ENCODE assay signal across 1 cellular context in the genomic region with DNA sequence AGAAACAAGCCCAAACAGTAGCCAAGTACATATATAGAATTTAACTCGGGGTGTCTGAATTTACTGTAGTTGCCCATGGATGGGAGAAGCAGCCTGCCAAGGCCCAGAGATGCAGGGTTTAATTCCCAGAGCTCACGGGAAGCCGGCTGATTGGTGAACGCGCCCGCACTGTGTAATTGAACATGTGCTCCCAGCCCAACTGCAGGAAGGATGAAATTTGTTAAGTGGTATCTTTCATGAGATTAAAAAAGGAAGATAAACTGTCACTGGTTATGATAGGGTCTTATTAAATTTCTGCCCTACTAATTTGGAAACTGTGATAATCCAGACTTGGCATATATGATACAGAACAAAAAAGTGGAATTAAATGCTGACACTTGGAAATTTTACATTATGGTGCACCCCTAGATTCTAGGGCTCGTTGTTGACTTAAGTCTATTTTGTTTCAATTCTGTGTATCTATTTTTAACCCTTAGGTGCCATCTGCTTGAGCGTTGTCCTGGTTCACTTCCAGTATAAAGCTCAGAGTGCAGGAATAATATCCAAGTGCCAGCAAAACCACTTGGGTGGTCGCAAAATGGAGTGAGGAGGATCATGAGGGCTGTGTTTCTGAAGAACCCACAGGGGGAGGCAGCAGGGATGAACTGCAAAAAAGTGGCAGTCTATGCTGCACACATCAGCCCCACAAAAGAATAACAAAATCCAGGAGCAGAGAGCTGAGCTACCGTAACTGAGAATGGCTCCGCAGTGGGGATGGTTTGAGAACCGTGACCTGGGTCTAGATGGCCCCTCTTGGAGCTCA.
TF ChIP-seq lines count a peak whose summit lies in the region.

No MANE protein-coding gene starts in this region.

TF ChIP-seq in SK-N-SH, 30 proteins besides CTCF, POLR2A, EP300 and RAD21 (continued from another document):
- TF ChIP-seq, protein P1, sequence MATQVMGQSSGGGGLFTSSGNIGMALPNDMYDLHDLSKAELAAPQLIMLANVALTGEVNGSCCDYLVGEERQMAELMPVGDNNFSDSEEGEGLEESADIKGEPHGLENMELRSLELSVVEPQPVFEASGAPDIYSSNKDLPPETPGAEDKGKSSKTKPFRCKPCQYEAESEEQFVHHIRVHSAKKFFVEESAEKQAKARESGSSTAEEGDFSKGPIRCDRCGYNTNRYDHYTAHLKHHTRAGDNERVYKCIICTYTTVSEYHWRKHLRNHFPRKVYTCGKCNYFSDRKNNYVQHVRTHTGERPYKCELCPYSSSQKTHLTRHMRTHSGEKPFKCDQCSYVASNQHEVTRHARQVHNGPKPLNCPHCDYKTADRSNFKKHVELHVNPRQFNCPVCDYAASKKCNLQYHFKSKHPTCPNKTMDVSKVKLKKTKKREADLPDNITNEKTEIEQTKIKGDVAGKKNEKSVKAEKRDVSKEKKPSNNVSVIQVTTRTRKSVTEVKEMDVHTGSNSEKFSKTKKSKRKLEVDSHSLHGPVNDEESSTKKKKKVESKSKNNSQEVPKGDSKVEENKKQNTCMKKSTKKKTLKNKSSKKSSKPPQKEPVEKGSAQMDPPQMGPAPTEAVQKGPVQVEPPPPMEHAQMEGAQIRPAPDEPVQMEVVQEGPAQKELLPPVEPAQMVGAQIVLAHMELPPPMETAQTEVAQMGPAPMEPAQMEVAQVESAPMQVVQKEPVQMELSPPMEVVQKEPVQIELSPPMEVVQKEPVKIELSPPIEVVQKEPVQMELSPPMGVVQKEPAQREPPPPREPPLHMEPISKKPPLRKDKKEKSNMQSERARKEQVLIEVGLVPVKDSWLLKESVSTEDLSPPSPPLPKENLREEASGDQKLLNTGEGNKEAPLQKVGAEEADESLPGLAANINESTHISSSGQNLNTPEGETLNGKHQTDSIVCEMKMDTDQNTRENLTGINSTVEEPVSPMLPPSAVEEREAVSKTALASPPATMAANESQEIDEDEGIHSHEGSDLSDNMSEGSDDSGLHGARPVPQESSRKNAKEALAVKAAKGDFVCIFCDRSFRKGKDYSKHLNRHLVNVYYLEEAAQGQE (IDR thresholded peaks at IDR 0.05; ENCODE audit: low read depth, low read length) = no peak
- TF ChIP-seq GABPA (IDR thresholded peaks at IDR 0.05; ENCODE audit: low read depth) = no peak
- TF ChIP-seq CHD2 (IDR thresholded peaks at IDR 0.05; ENCODE audit: low read length, partially characterized antibody) = peak; percentile 13
- no peak for TF ChIP-seq MEF2A (IDR thresholded peaks at IDR 0.05; ENCODE audit: borderline replicate concordance, low read depth)
